Comparison of ENCODE assay signal across 17 cellular contexts in the genomic region with DNA sequence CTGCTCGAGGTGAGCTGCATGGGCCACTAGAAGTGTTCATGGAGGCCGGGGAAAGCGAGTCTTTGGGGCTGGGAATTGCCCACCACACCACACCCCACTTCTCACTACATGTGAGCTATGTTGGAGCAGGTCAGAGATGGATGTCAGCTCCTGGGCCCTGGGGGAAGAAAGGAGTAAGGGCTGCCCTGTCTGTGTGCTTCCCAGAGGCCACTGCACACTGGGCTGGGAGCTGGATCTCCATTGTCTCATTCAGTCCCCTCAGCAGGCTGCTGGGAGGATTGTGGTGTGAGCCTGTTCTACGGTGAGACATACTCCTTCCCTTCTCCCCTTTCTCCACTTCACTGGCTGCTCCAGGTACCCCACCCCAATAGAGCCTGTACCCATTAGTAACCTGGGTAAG. TPM values are rescaled to one million over a fixed set of nuclear protein-coding genes. Genes with fewer than 3 reads are reported as not detected.
A peak's percentile ranks its signal among the peaks of the same experiment; 100 is the strongest.
DNase-seq lines count a peak whose midpoint lies in the region; ATAC-seq, FAIRE-seq and TF ChIP-seq lines count a peak whose summit lies in the region.
"Had no signal": no experiment of that assay in that cellular context is flagged by ENCODE, and none has a peak within 500 bp of the region (broad histone marks: within the 10 kb centered on the region; RNA-seq: fewer than 3 reads in every experiment).

No MANE protein-coding gene starts in this region.

- H3K79me2 ChIP-seq in K562 (ENCODE audit: control insufficient read depth, insufficient read depth, low read length): no peaks in the 10 kb centered on the region
- H3K79me2 ChIP-seq in trophoblast cell (ENCODE audit: control insufficient read depth, insufficient read depth, low read length, poor library complexity): peaks cover 23% of the 10 kb centered on the region

- H3K9me3 ChIP-seq in HUES48 (ENCODE audit: control insufficient read depth, insufficient read depth, low read length) (no peaks in the 10 kb centered on the region), K562 (replicated peaks; ENCODE audit: control insufficient read depth, insufficient read depth, low read depth, low read length) (no peaks in the 10 kb centered on the region), trophoblast cell (ENCODE audit: insufficient read depth, low read depth, low read length) (peaks cover 2% of the 10 kb centered on the region)

- no peak overlapping the region for H3K4me3 ChIP-seq in HUES48 (ENCODE audit: low read depth, low read length)
- H3K4me3 ChIP-seq in K562: no peak overlapping the region
- H3K4me3 ChIP-seq in trophoblast cell (ENCODE audit: low read depth, low read length): no peak overlapping the region

- peak overlapping the region; percentile 3 for H3K4ac ChIP-seq in trophoblast cell (ENCODE audit: low read depth, low read length)

- TF ChIP-seq CTCF in K562 (IDR thresholded peaks at IDR 0.05 in 2 of 3, conservative IDR thresholded peaks at IDR 0.05 in 1 of 3; ENCODE audit: insufficient read depth in 2 of 3, low read depth in 1 of 3, low read length in 3 of 3): no peak

- H4K91ac ChIP-seq in trophoblast cell (ENCODE audit: low read depth, low read length): no peak overlapping the region

- H3K27me3 ChIP-seq in HUES48 (ENCODE audit: control insufficient read depth, insufficient read depth, low read length) (no peaks in the 10 kb centered on the region), K562 (ENCODE audit: control insufficient read depth in 2 of 2, insufficient read depth in 2 of 2, low read length in 2 of 2) (peaks cover 21 to 79% of the 10 kb centered on the region in 2 experiments; a peak in 4 of 5 replicates), trophoblast cell (ENCODE audit: insufficient read depth, low read length) (no peaks in the 10 kb centered on the region)

- TF ChIP-seq RAD21 in K562 (CRISPR knock-in tag; conservative IDR thresholded peaks at IDR 0.05 in 1 of 2, IDR thresholded peaks at IDR 0.05 in 1 of 2): no peak

- H4K12ac ChIP-seq in trophoblast cell (ENCODE audit: low read depth, low read length): no peak overlapping the region

- no peak overlapping the region for H2BK120ac ChIP-seq in trophoblast cell (ENCODE audit: insufficient read depth, low read length, poor library complexity)

- no peak overlapping the region for H2BK12ac ChIP-seq in trophoblast cell (ENCODE audit: low read length)

- no peak for TF ChIP-seq EP300 in K562 (IDR thresholded peaks at IDR 0.05; ENCODE audit: low read length)

- no peak for DNase-seq in K562 (ENCODE audit: extremely low read depth in 1 of 4, low spot score in 3 of 4)
- peak; percentile 27 for DNase-seq in myocyte (ENCODE audit: low read depth)
- DNase-seq in trophoblast cell: no peak
- DNase-seq in stimulated activated CD4-positive, alpha-beta T cell treated with anti-CD3 and anti-CD28 coated beads, Interleukin-1b, Interleukin-23, amount 100 ng/mL, for 48 hours: no peak
- no peak for DNase-seq in central memory CD4-positive, alpha-beta T cell
- DNase-seq: C1 segment of cervical spinal cord, GOT3, KG1, NCI-H1417, NCI-H1930, NCI-H345, NCI-H524 treated with DMSO at 0.1 percent for 48 hours, PC-3 had no signal

- H3K4me1 ChIP-seq in HUES48 (ENCODE audit: control insufficient read depth, insufficient read depth, low read length) (peaks cover 22% of the 10 kb centered on the region), K562 (replicated peaks in 1 of 2; ENCODE audit: control insufficient read depth in 2 of 2, insufficient read depth in 2 of 2, low read length in 2 of 2) (no peaks in the 10 kb centered on the region), trophoblast cell (ENCODE audit: control insufficient read depth in 1 of 2, insufficient read depth in 2 of 2, low read length in 2 of 2) (peaks cover 42 to 59% of the 10 kb centered on the region in 2 experiments)

- POLR2A ChIA-PET in K562 (lab: Yijun Ruan, JAX): no interaction called here

- no peak overlapping the region for H3K4me2 ChIP-seq in K562 (ENCODE audit: insufficient read depth, low read length)
- H3K4me2 ChIP-seq in trophoblast cell (ENCODE audit: low read length): no peak overlapping the region

- no peak overlapping the region for H2AFZ ChIP-seq in K562 (ENCODE audit: low read depth, low read length)
- H2AFZ ChIP-seq in trophoblast cell (ENCODE audit: insufficient read depth, low read length, poor library complexity): no peak overlapping the region

- H4K8ac ChIP-seq in trophoblast cell (ENCODE audit: low read depth, low read length): no peak overlapping the region

- no peak for TF ChIP-seq POLR2A in K562 (conservative IDR thresholded peaks at IDR 0.05)

- H3K9ac ChIP-seq in HUES48 (ENCODE audit: low read depth, low read length) (no peak overlapping the region), K562 (ENCODE audit: insufficient read depth in 1 of 2, low read depth in 2 of 2, low read length in 2 of 2) (no peak overlapping the region), trophoblast cell (ENCODE audit: low read length) (no peak overlapping the region)

- intact Hi-C loops in K562 (cut with micrococcal nuclease): no loop called here

- H4K20me1 ChIP-seq in K562 (replicated peaks; ENCODE audit: control insufficient read depth, insufficient read depth, low read length): no peaks in the 10 kb centered on the region

- ATAC-seq in K562 (peak; percentile 34; the same call in 2 of the 3 replicates), HG03565 (IDR thresholded peaks at IDR 0.05; ENCODE audit: unreplicated experiment) (no peak)
- ATAC-seq: HepG2, PC-3 had no signal

- no peak overlapping the region for H2AK5ac ChIP-seq in trophoblast cell (ENCODE audit: low read length)

- H3K27ac ChIP-seq in HUES48 (ENCODE audit: low read depth, low read length) (peak overlapping the region; percentile 79), K562 (ENCODE audit: extremely low read depth, low read depth, low read length) (no peak overlapping the region), trophoblast cell (ENCODE audit: low read depth, low read length) (peak overlapping the region; percentile 8)

- 0% methylated on average over 4 of the region's 4 CpGs for WGBS in K562 (ENCODE audit: insufficient coverage, low coverage, missing lambda C conversion rate)
- no CpG with 5 or more reads among the region's 4 CpGs for WGBS in trophoblast cell (ENCODE audit: extremely low coverage, insufficient coverage, insufficient read length)

- CTCF ChIA-PET in K562 (lab: Yijun Ruan, JAX; ENCODE audit: low intra/inter-chr PET ratio): no interaction called here

- no peaks in the 10 kb centered on the region for H3K36me3 ChIP-seq in HUES48 (ENCODE audit: control insufficient read depth, insufficient read depth, low read length)
- H3K36me3 ChIP-seq in K562 (ENCODE audit: control insufficient read depth, insufficient read depth, low read length): no peaks in the 10 kb centered on the region
- H3K36me3 ChIP-seq in trophoblast cell (ENCODE audit: control insufficient read depth in 1 of 2, insufficient read depth in 2 of 2, low read length in 2 of 2): peaks cover 16 to 23% of the 10 kb centered on the region in 2 experiments

- peak overlapping the region; percentile 12 for H3K18ac ChIP-seq in trophoblast cell (ENCODE audit: low read length)

- no peaks in the 10 kb centered on the region for H3K9me1 ChIP-seq in K562 (ENCODE audit: control insufficient read depth, insufficient read depth, low read length)

- H3K14ac ChIP-seq in trophoblast cell (ENCODE audit: low read length): no peak overlapping the region

- no peak for FAIRE-seq in K562 (lab: Jason Lieb, UNC)
- FAIRE-seq: G401.6, HepG2 had no signal

- H3K23ac ChIP-seq in trophoblast cell (ENCODE audit: low read length): no peak overlapping the region

- H3K79me1 ChIP-seq in trophoblast cell (ENCODE audit: low read length): peaks cover 7% of the 10 kb centered on the region

- H2BK5ac ChIP-seq in trophoblast cell (ENCODE audit: low read depth, low read length, poor library complexity): no peak overlapping the region

- no TSS peak for BruUV-seq in K562 (replicated peaks; lab: Mats Ljungman, UMichigan)

- in situ Hi-C loops in K562 (cut with MboI): no loop called here

RNA-seq across cellular contexts. Expression of gene FIGNL2, which starts 10.5 kb away (rescaled TPM):
- 0.07 TPM in 1 of 2 replicates, not detected in the other for total RNA-seq in K562 (2011; cell fraction: chromatin; rRNA removed; ENCODE audit: low replicate concordance)
- 0.17 TPM in 1 of 2 replicates, not detected in the other for total RNA-seq in K562 (2011; cell fraction: nucleolus; rRNA removed)
- not detected in 2 replicates for total RNA-seq in K562 (2011; cell fraction: nucleoplasm; rRNA removed)
- total RNA-seq in K562 (2014; rRNA removed) (not detected in 2 replicates), K562 (2014; rRNA removed; fragmentation: Illumina TruSeq; extraction: Trizol) (not detected in 2 replicates), K562 (2015; rRNA removed; fragmentation: Illumina TruSeq; extraction: Trizol) (not detected in 2 replicates), K562 (2021) (not detected in 2 replicates), myocyte (0.11 and 0.36 TPM in 2 replicates)
- polyA plus RNA-seq in K562 (2011; rRNA removed) (0.01 TPM in 1 of 2 replicates, not detected in the other), K562 (2014; fragmentation: Illumina TruSeq; extraction: Trizol) (not detected in 2 replicates), K562 (2014; fragmentation: Nextera tagmentation; extraction: Ambion mirVana) (not detected), K562 (2014; rRNA removed) (not detected in 2 replicates)
- polyA plus RNA-seq in K562 (2011; cell fraction: cytosol; rRNA removed): 0.01 TPM in 1 of 2 replicates, not detected in the other
- 0.04 TPM in 1 of 2 replicates, not detected in the other for polyA plus RNA-seq in K562 (2011; cell fraction: nucleus; rRNA removed)
- not detected in 2 replicates for polyA plus RNA-seq in K562 (2012)
- not detected in 2 replicates for polyA minus RNA-seq in K562 (2011; rRNA and poly(A)+ RNA removed)
- polyA minus RNA-seq in K562 (2011; cell fraction: cytosol; rRNA and poly(A)+ RNA removed): not detected in 2 replicates
- not detected in 2 replicates for polyA minus RNA-seq in K562 (2011; cell fraction: nucleus; rRNA and poly(A)+ RNA removed)
- polyA plus RNA-seq in myocyte (2012): 0.26 TPM
- polyA plus RNA-seq in trophoblast cell (2013): 23.9 and 25.0 TPM in 2 replicates
- total RNA-seq: PC-3 had no signal

RNA-seq across cellular contexts. Expression of gene ANKRD33, which starts 49.9 kb away (rescaled TPM):
- 0.21 and 0.51 TPM in 2 replicates for total RNA-seq in K562 (2011; cell fraction: chromatin; rRNA removed; ENCODE audit: low replicate concordance)
- 0.39 and 0.50 TPM in 2 replicates for total RNA-seq in K562 (2011; cell fraction: nucleolus; rRNA removed)
- total RNA-seq in K562 (2011; cell fraction: nucleoplasm; rRNA removed): 0.31 and 0.37 TPM in 2 replicates
- not detected in 2 replicates for total RNA-seq in K562 (2014; rRNA removed)
- 0.07 and 0.10 TPM in 2 replicates for total RNA-seq in K562 (2014; rRNA removed; fragmentation: Illumina TruSeq; extraction: Trizol)
- 0.11 and 0.23 TPM in 2 replicates for total RNA-seq in K562 (2015; rRNA removed; fragmentation: Illumina TruSeq; extraction: Trizol)
- 0.20 TPM in 1 of 2 replicates, not detected in the other for total RNA-seq in K562 (2021)
- polyA plus RNA-seq in K562 (2011; rRNA removed): 0.06 and 0.08 TPM in 2 replicates
- 0.04 TPM in 1 of 2 replicates, not detected in the other for polyA plus RNA-seq in K562 (2011; cell fraction: cytosol; rRNA removed)
- polyA plus RNA-seq in K562 (2011; cell fraction: nucleus; rRNA removed): 0.18 and 0.47 TPM in 2 replicates
- 0.17 and 3.1 TPM in 2 replicates for polyA plus RNA-seq in K562 (2012)
- polyA plus RNA-seq in K562 (2014; fragmentation: Illumina TruSeq; extraction: Trizol): 0.04 TPM in 1 of 2 replicates, not detected in the other
- not detected for polyA plus RNA-seq in K562 (2014; fragmentation: Nextera tagmentation; extraction: Ambion mirVana)
- 0.11 TPM in 1 of 2 replicates, not detected in the other for polyA plus RNA-seq in K562 (2014; rRNA removed)
- not detected in 2 replicates for polyA minus RNA-seq in K562 (2011; rRNA and poly(A)+ RNA removed)
- polyA minus RNA-seq in K562 (2011; cell fraction: cytosol; rRNA and poly(A)+ RNA removed): not detected in 2 replicates
- 0.27 and 0.44 TPM in 2 replicates for polyA minus RNA-seq in K562 (2011; cell fraction: nucleus; rRNA and poly(A)+ RNA removed)
- not detected in 2 replicates for total RNA-seq in myocyte
- polyA plus RNA-seq in myocyte (2012): not detected
- 0.17 and 0.38 TPM in 2 replicates for polyA plus RNA-seq in trophoblast cell (2013)
- total RNA-seq: HepG2, PC-3 had no signal
